ENCODE assay signal across 16 cellular contexts in genomic region chr5:135013947-135014570, GRCh38. TPM values are rescaled to one million over a fixed set of nuclear protein-coding genes. Genes with fewer than 3 reads are reported as not detected.
DNase-seq lines count a peak whose midpoint lies in the region; ATAC-seq and TF ChIP-seq lines count a peak whose summit lies in the region.
"Had no signal": no experiment of that assay in that cellular context is flagged by ENCODE, and none has a peak within 500 bp of the region (broad histone marks: within the 10 kb centered on the region; RNA-seq: fewer than 3 reads in every experiment).

No MANE protein-coding gene starts in this region.

- DNase-seq in activated CD8-positive, alpha-beta memory T cell treated with anti-CD3 and anti-CD28 coated beads for 24 hours = peak; percentile 19
- DNase-seq in activated CD8-positive, alpha-beta memory T cell treated with anti-CD3 and anti-CD28 coated beads, Interleukin-2, amount 10 ng/mL, durations not matched to agents 7 days and 5 days = no peak
- DNase-seq in coronary artery (ENCODE audit: low spot score) = peak; percentile 68
- DNase-seq in left lobe of liver (ENCODE audit: low spot score) = peak; percentile 84
- DNase-seq in upper lobe of right lung = peak; percentile 50
- no peak for DNase-seq in GDM1 (lab: John Stamatoyannopoulos, UW)
- no peak for DNase-seq in activated CD8-positive, alpha-beta T cell treated with anti-CD3 and anti-CD28 coated beads, Interleukin-2, amount 10 ng/mL, durations not matched to agents 7 days and 5 days
- DNase-seq: activated CD4-positive, alpha-beta T cell treated with anti-CD3 and anti-CD28 coated beads for 1 hour; cerebellar nuclear complex; DND-41; mesenchymal stem cell; MM.1S had no signal

- peak overlapping the region; percentile 42 to 68 for H3K27ac ChIP-seq in coronary artery
- no peak overlapping the region for H3K27ac ChIP-seq in upper lobe of right lung
- H3K27ac ChIP-seq: A549, SK-N-MC had no signal

- H3K36me3 Mint-ChIP-seq in activated CD8-positive, alpha-beta memory T cell treated with anti-CD3 and anti-CD28 coated beads, Interleukin-2, amount 10 ng/mL, durations not matched to agents 7 days and 5 days = no peaks in the 10 kb centered on the region
- H3K36me3 Mint-ChIP-seq in activated CD8-positive, alpha-beta T cell treated with anti-CD3 and anti-CD28 coated beads, Interleukin-2, amount 10 ng/mL, durations not matched to agents 7 days and 5 days (ENCODE audit: low read depth) = no peaks in the 10 kb centered on the region

- no peaks in the 10 kb centered on the region for H3K4me1 Mint-ChIP-seq in activated CD8-positive, alpha-beta memory T cell treated with anti-CD3 and anti-CD28 coated beads, Interleukin-2, amount 10 ng/mL, durations not matched to agents 7 days and 5 days
- H3K4me1 Mint-ChIP-seq in activated CD8-positive, alpha-beta T cell treated with anti-CD3 and anti-CD28 coated beads, Interleukin-2, amount 10 ng/mL, durations not matched to agents 7 days and 5 days (ENCODE audit: low read depth) = no peaks in the 10 kb centered on the region

- intact Hi-C loops in upper lobe of right lung (cut with DNase I) = no loop called here

- no peak for ATAC-seq in activated CD8-positive, alpha-beta memory T cell treated with anti-CD3 and anti-CD28 coated beads, Interleukin-2, amount 10 ng/mL, durations not matched to agents 7 days and 5 days
- ATAC-seq in left lobe of liver (peak; percentile 93), upper lobe of right lung (no peak), HG03457 (IDR thresholded peaks at IDR 0.05; ENCODE audit: unreplicated experiment) (no peak)
- no peak for ATAC-seq in activated CD8-positive, alpha-beta T cell treated with anti-CD3 and anti-CD28 coated beads, Interleukin-2, amount 10 ng/mL, durations not matched to agents 7 days and 5 days
- ATAC-seq: A549 had no signal

- no peaks in the 10 kb centered on the region for H3K9me3 Mint-ChIP-seq in activated CD8-positive, alpha-beta memory T cell treated with anti-CD3 and anti-CD28 coated beads, Interleukin-2, amount 10 ng/mL, durations not matched to agents 7 days and 5 days (ENCODE audit: low read depth)
- H3K9me3 Mint-ChIP-seq in activated CD8-positive, alpha-beta T cell treated with anti-CD3 and anti-CD28 coated beads, Interleukin-2, amount 10 ng/mL, durations not matched to agents 7 days and 5 days (ENCODE audit: insufficient read depth) = no peaks in the 10 kb centered on the region

- TF ChIP-seq CTCF in coronary artery (IDR thresholded peaks at IDR 0.05) (no peak), upper lobe of right lung (IDR thresholded peaks at IDR 0.05) (no peak)

- H3K36me3 ChIP-seq in upper lobe of right lung = no peaks in the 10 kb centered on the region

- no peak overlapping the region for H3K4me3 Mint-ChIP-seq in activated CD8-positive, alpha-beta memory T cell treated with anti-CD3 and anti-CD28 coated beads, Interleukin-2, amount 10 ng/mL, durations not matched to agents 7 days and 5 days
- no peak overlapping the region for H3K4me3 Mint-ChIP-seq in activated CD8-positive, alpha-beta T cell treated with anti-CD3 and anti-CD28 coated beads, Interleukin-2, amount 10 ng/mL, durations not matched to agents 7 days and 5 days

- no peaks in the 10 kb centered on the region for H3K9me3 ChIP-seq in upper lobe of right lung
- H3K9me3 ChIP-seq: A549 had no signal

- H3K4me3 ChIP-seq in coronary artery (peak overlapping the region; percentile 0), upper lobe of right lung (no peak overlapping the region)
- H3K4me3 ChIP-seq: A549, SK-N-MC had no signal

- no peaks in the 10 kb centered on the region for H3K4me1 ChIP-seq in upper lobe of right lung
- H3K4me1 ChIP-seq: A549 had no signal

- CTCF ChIA-PET in activated CD8-positive, alpha-beta memory T cell treated with anti-CD3 and anti-CD28 coated beads, Interleukin-2, amount 10 ng/mL, durations not matched to agents 7 days and 5 days (lab: Charles Lee) = no interaction called here
- CTCF ChIA-PET in activated CD8-positive, alpha-beta T cell treated with anti-CD3 and anti-CD28 coated beads, Interleukin-2, amount 10 ng/mL, durations not matched to agents 7 days and 5 days (lab: Charles Lee) = no interaction called here

- POLR2A ChIA-PET in activated CD8-positive, alpha-beta T cell treated with anti-CD3 and anti-CD28 coated beads, Interleukin-2, amount 10 ng/mL, durations not matched to agents 7 days and 5 days (lab: Charles Lee) = no interaction called here

- H3K27ac Mint-ChIP-seq in activated CD8-positive, alpha-beta memory T cell treated with anti-CD3 and anti-CD28 coated beads, Interleukin-2, amount 10 ng/mL, durations not matched to agents 7 days and 5 days = no peak overlapping the region
- H3K27ac Mint-ChIP-seq in activated CD8-positive, alpha-beta T cell treated with anti-CD3 and anti-CD28 coated beads, Interleukin-2, amount 10 ng/mL, durations not matched to agents 7 days and 5 days = no peak overlapping the region
- H3K27ac Mint-ChIP-seq: progenitor cell of endocrine pancreas had no signal

- no peaks in the 10 kb centered on the region for H3K27me3 Mint-ChIP-seq in activated CD8-positive, alpha-beta memory T cell treated with anti-CD3 and anti-CD28 coated beads, Interleukin-2, amount 10 ng/mL, durations not matched to agents 7 days and 5 days
- no peaks in the 10 kb centered on the region for H3K27me3 Mint-ChIP-seq in activated CD8-positive, alpha-beta T cell treated with anti-CD3 and anti-CD28 coated beads, Interleukin-2, amount 10 ng/mL, durations not matched to agents 7 days and 5 days (ENCODE audit: low read depth)

- no peaks in the 10 kb centered on the region for H3K27me3 ChIP-seq in upper lobe of right lung

RNA-seq across cellular contexts. Expression of gene PITX1, which starts 20.0 kb away (rescaled TPM):
- under 1 TPM in 1 of 2 experiments, not detected in 1; 0.14 TPM for total RNA-seq in activated CD8-positive, alpha-beta memory T cell treated with anti-CD3 and anti-CD28 coated beads, Interleukin-2, amount 10 ng/mL, durations not matched to agents 7 days and 5 days
- total RNA-seq in left lobe of liver (0.40 TPM), upper lobe of right lung (not detected)
- total RNA-seq in activated CD8-positive, alpha-beta T cell treated with anti-CD3 and anti-CD28 coated beads, Interleukin-2, amount 10 ng/mL, durations not matched to agents 7 days and 5 days = not detected

RNA-seq across cellular contexts. Expression of gene CATSPER3, which starts 46.4 kb away (rescaled TPM):
- under 1 TPM; 0.61 to 0.82 TPM for total RNA-seq in activated CD8-positive, alpha-beta memory T cell treated with anti-CD3 and anti-CD28 coated beads, Interleukin-2, amount 10 ng/mL, durations not matched to agents 7 days and 5 days
- total RNA-seq in left lobe of liver (0.86 TPM), upper lobe of right lung (0.87 TPM)
- total RNA-seq in activated CD8-positive, alpha-beta T cell treated with anti-CD3 and anti-CD28 coated beads, Interleukin-2, amount 10 ng/mL, durations not matched to agents 7 days and 5 days = under 1 TPM; 0.68 to 0.89 TPM

Comparison
In these comparisons a context has a peak if more than half of its experiments do, and no peak if none do; other contexts are left out.
1. DNase-seq: peak in activated CD8-positive, alpha-beta memory T cell treated with anti-CD3 and anti-CD28 coated beads for 24 hours (single experiment), coronary artery (single experiment), left lobe of liver (single experiment) and upper lobe of right lung (single experiment); none in activated CD8-positive, alpha-beta memory T cell treated with anti-CD3 and anti-CD28 coated beads, Interleukin-2, amount 10 ng/mL, durations not matched to agents 7 days and 5 days (single experiment), GDM1 (single experiment) and activated CD8-positive, alpha-beta T cell treated with anti-CD3 and anti-CD28 coated beads, Interleukin-2, amount 10 ng/mL, durations not matched to agents 7 days and 5 days (single experiment).